1 cellular context compared by ENCODE assay signal in the genomic region with DNA sequence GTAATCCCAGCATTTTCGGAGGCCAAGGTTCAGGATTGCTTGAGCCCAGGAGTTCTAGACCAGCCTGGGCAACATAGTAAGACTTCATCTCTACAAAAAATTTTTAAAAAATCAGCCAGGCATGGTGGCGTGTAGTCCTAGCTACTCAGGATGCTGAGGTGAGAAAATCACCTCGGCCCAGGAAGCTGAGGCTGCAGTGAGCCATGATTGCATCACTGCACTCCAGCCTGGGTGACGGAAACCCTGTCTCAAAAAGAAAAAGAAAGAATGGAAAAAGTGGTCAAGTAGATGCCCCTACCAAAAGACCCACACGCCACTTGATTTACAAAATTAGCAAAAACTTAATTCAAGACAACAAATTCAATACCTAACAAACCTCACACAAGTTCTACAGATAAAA.
TF ChIP-seq lines count a peak whose summit lies in the region.

No MANE protein-coding gene starts in this region.

TF ChIP-seq in K562, 482 proteins besides CTCF, POLR2A, EP300 and RAD21:
- TF ChIP-seq, protein P1, sequence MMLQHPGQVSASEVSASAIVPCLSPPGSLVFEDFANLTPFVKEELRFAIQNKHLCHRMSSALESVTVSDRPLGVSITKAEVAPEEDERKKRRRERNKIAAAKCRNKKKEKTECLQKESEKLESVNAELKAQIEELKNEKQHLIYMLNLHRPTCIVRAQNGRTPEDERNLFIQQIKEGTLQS (IDR thresholded peaks at IDR 0.05): peak; percentile 54
- TF ChIP-seq, protein P1 (CRISPR knock-in tag; conservative IDR thresholded peaks at IDR 0.05): no peak
- TF ChIP-seq ELF1 (tag; IDR thresholded peaks at IDR 0.05) (no peak), BMI1 (IDR thresholded peaks at IDR 0.05; ENCODE audit: low read length) (no peak)
